In the genomic region with DNA sequence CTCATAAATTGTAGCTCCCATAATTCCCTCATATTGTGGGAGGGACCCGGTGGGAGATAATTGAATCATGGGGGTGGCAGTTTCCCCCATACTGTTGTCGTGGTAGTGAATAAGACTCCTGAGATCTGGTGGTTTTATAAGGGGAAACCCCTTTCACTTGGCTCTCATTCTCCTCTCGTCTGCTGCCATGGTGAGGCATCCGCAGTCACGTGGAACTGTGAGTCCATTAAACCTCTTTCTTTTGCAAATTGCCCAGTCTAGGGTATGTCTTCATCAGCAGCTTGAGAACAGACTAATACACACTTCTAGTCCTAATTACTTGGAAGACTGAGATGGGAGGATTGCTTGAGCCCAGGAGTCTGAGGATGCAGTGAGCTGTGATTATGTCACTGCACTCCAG, we compare ENCODE assay signal across 15 cellular contexts.
DNase-seq lines count a peak whose midpoint lies in the region; TF ChIP-seq lines count a peak whose summit lies in the region.
"Had no signal": no experiment of that assay in that cellular context is flagged by ENCODE, and none has a peak within 500 bp of the region (broad histone marks: within the 10 kb centered on the region; RNA-seq: fewer than 3 reads in every experiment).

No MANE protein-coding gene starts in this region.

- no peaks in the 10 kb centered on the region for H3F3A ChIP-seq in neural progenitor cell (ENCODE audit: low read depth)

- TF ChIP-seq CTCF in AG10803 (conservative IDR thresholded peaks at IDR 0.05; ENCODE audit: low read length) (no peak), astrocyte of the cerebellum (IDR thresholded peaks at IDR 0.05; ENCODE audit: low read depth, low read length, missing control alignments) (no peak), mesothelial cell of epicardium (IDR thresholded peaks at IDR 0.05; ENCODE audit: unreplicated experiment) (no peak), neural progenitor cell (IDR thresholded peaks at IDR 0.05) (no peak), endodermal cell (conservative IDR thresholded peaks at IDR 0.05) (no peak)

- peak; percentile 71 for DNase-seq in AG10803 (ENCODE audit: low read depth)
- DNase-seq in HK-2 (ENCODE audit: unreplicated experiment), result peak; percentile 70
- peak; percentile 49 for DNase-seq in astrocyte of the cerebellum (ENCODE audit: low read depth)
- DNase-seq in mesothelial cell of epicardium (ENCODE audit: low spot score in 2 of 2, unreplicated experiment in 2 of 2), result no peak
- DNase-seq in neural progenitor cell (ENCODE audit: low spot score), result no peak
- DNase-seq in cardiac septum (ENCODE audit: low spot score), result no peak
- DNase-seq in endodermal cell, result no peak
- DNase-seq in activated effector memory CD4-positive, alpha-beta T cell treated with anti-CD3 and anti-CD28 coated beads, Interleukin-2, amount 50 U/mL, for 16 hours, result no peak
- DNase-seq: activated CD4-positive, alpha-beta T cell treated with anti-CD3 and anti-CD28 coated beads, Interleukin-2, amount 10 ng/mL, durations not matched to agents 24 days and 14 days; COR-L47; heart left ventricle; NCI-H2081 treated with DMSO at 0.1 percent for 48 hours; RPMI8226; spleen had no signal

- H3K27ac ChIP-seq in neural progenitor cell (no peak overlapping the region), endodermal cell (ENCODE audit: low read depth, low read length) (no peak overlapping the region)
- H3K27ac ChIP-seq: heart left ventricle had no signal

- H3K9ac ChIP-seq in neural progenitor cell (no peak overlapping the region), endodermal cell (ENCODE audit: extremely low read depth, low read length, poor library complexity, severe bottlenecking) (no peak overlapping the region)

- no peaks in the 10 kb centered on the region for H3K27me3 ChIP-seq in neural progenitor cell
- no peaks in the 10 kb centered on the region for H3K27me3 ChIP-seq in endodermal cell (ENCODE audit: control insufficient read depth, insufficient read depth, low read length, poor library complexity, severe bottlenecking)
- H3K27me3 ChIP-seq: heart left ventricle, spleen had no signal

- H3K4me1 ChIP-seq in neural progenitor cell (no peaks in the 10 kb centered on the region), endodermal cell (ENCODE audit: control insufficient read depth, insufficient read depth, low read length) (no peaks in the 10 kb centered on the region)

- H3K36me3 ChIP-seq in neural progenitor cell, result no peaks in the 10 kb centered on the region
- H3K36me3 ChIP-seq in endodermal cell (ENCODE audit: control insufficient read depth, insufficient read depth, low read length), result no peaks in the 10 kb centered on the region
- H3K36me3 ChIP-seq: heart left ventricle, spleen had no signal

- no peaks in the 10 kb centered on the region for H4K20me1 ChIP-seq in neural progenitor cell (ENCODE audit: low read depth)

- H3K27me3 Mint-ChIP-seq in mesothelial cell of epicardium (ENCODE audit: low read depth) (no peaks in the 10 kb centered on the region), neural progenitor cell (ENCODE audit: insufficient read depth, low read depth) (peaks cover 2% of the 10 kb centered on the region), endodermal cell (ENCODE audit: insufficient read depth) (no peaks in the 10 kb centered on the region)
- H3K27me3 Mint-ChIP-seq: central memory CD8-positive, alpha-beta T cell had no signal

- H3K9me3 Mint-ChIP-seq in mesothelial cell of epicardium (no peaks in the 10 kb centered on the region), neural progenitor cell (no peaks in the 10 kb centered on the region), endodermal cell (no peaks in the 10 kb centered on the region)
- H3K9me3 Mint-ChIP-seq: activated CD4-positive, alpha-beta T cell treated with anti-CD3 and anti-CD28 coated beads, Interleukin-2, amount 10 ng/mL, durations not matched to agents 24 days and 14 days; central memory CD8-positive, alpha-beta T cell had no signal

- H3K4me3 Mint-ChIP-seq in mesothelial cell of epicardium (no peak overlapping the region), neural progenitor cell (no peak overlapping the region), endodermal cell (no peak overlapping the region)
- H3K4me3 Mint-ChIP-seq: activated CD4-positive, alpha-beta T cell treated with anti-CD3 and anti-CD28 coated beads, Interleukin-2, amount 10 ng/mL, durations not matched to agents 24 days and 14 days; central memory CD8-positive, alpha-beta T cell had no signal

- H3K4me2 ChIP-seq in neural progenitor cell, result no peak overlapping the region

- H3K4me1 Mint-ChIP-seq in mesothelial cell of epicardium (peaks cover 41% of the 10 kb centered on the region), neural progenitor cell (peaks cover 31% of the 10 kb centered on the region), endodermal cell (no peaks in the 10 kb centered on the region)
- H3K4me1 Mint-ChIP-seq: central memory CD8-positive, alpha-beta T cell had no signal

- H3K79me2 ChIP-seq in neural progenitor cell (ENCODE audit: low read depth), result no peaks in the 10 kb centered on the region

- no peaks in the 10 kb centered on the region for H3K9me3 ChIP-seq in neural progenitor cell (ENCODE audit: low read depth)
- H3K9me3 ChIP-seq in endodermal cell (ENCODE audit: control insufficient read depth, low read length), result no peaks in the 10 kb centered on the region
- H3K9me3 ChIP-seq: heart left ventricle, spleen had no signal

- in situ Hi-C loops in astrocyte of the cerebellum (cut with HindIII; ENCODE audit: low sequenced_read_pairs), result no loop called here

- H3K36me3 Mint-ChIP-seq in mesothelial cell of epicardium, result no peaks in the 10 kb centered on the region
- no peaks in the 10 kb centered on the region for H3K36me3 Mint-ChIP-seq in neural progenitor cell
- no peaks in the 10 kb centered on the region for H3K36me3 Mint-ChIP-seq in endodermal cell (ENCODE audit: low read depth)

- 76% methylated on average over 4 of the region's 5 CpGs; no CpG with 5 or more reads in 1 of the 2 experiments for WGBS in endodermal cell (ENCODE audit: insufficient coverage in 1 of 2, insufficient read length in 1 of 2), 2 experiments

- intact Hi-C loops in cardiac septum (cut with DNase I), result no loop called here

- H2AFZ ChIP-seq in neural progenitor cell (replicated peaks), result no peak overlapping the region

- H3K27ac Mint-ChIP-seq in mesothelial cell of epicardium, result peak overlapping the region; percentile 63
- no peak overlapping the region for H3K27ac Mint-ChIP-seq in neural progenitor cell
- H3K27ac Mint-ChIP-seq in endodermal cell, result no peak overlapping the region
- H3K27ac Mint-ChIP-seq: activated CD4-positive, alpha-beta T cell treated with anti-CD3 and anti-CD28 coated beads, Interleukin-2, amount 10 ng/mL, durations not matched to agents 24 days and 14 days had no signal

- H3K4me3 ChIP-seq in AG10803 (ENCODE audit: low read length) (no peak overlapping the region), astrocyte of the cerebellum (ENCODE audit: low read depth, low read length) (no peak overlapping the region), neural progenitor cell (no peak overlapping the region), endodermal cell (ENCODE audit: low read length) (no peak overlapping the region)
- H3K4me3 ChIP-seq: heart left ventricle, spleen had no signal

Comparison
In these comparisons a context has a peak if more than half of its experiments do, and no peak if none do; other contexts are left out.
1. DNase-seq: peak in AG10803 (single experiment), HK-2 (single experiment) and astrocyte of the cerebellum (single experiment); none in mesothelial cell of epicardium (0 of 2), neural progenitor cell (single experiment), cardiac septum (single experiment), endodermal cell (single experiment) and activated effector memory CD4-positive, alpha-beta T cell treated with anti-CD3 and anti-CD28 coated beads, Interleukin-2, amount 50 U/mL, for 16 hours (single experiment).